In genomic region chr16:48378836-48379235, GRCh38 we compare ENCODE assay signal across 14 cellular contexts. TPM values are rescaled to one million over a fixed set of nuclear protein-coding genes. Genes with fewer than 3 reads are reported as not detected.
DNase-seq lines count a peak whose midpoint lies in the region; ATAC-seq and TF ChIP-seq lines count a peak whose summit lies in the region.
"Had no signal": no experiment of that assay in that cellular context is flagged by ENCODE, and none has a peak within 500 bp of the region (broad histone marks: within the 10 kb centered on the region; RNA-seq: fewer than 3 reads in every experiment).

No MANE protein-coding gene starts in this region.

- H4K91ac ChIP-seq in trophoblast cell (ENCODE audit: low read depth, low read length) = no peak overlapping the region

- H3K4me1 ChIP-seq in RWPE2 (ENCODE audit: insufficient read depth, poor library complexity, severe bottlenecking) (peaks cover 25% of the 10 kb centered on the region), trophoblast cell (ENCODE audit: control insufficient read depth in 1 of 2, insufficient read depth in 2 of 2, low read length in 2 of 2) (no peaks in the 10 kb centered on the region), adrenal gland (replicated peaks in 1 of 2) (peaks cover 49 to 88% of the 10 kb centered on the region in 2 donors)

- no peak overlapping the region for H3K18ac ChIP-seq in trophoblast cell (ENCODE audit: low read length)

- H3K4ac ChIP-seq in trophoblast cell (ENCODE audit: low read depth, low read length) = peak overlapping the region; percentile 81

- no peak overlapping the region for H3K9ac ChIP-seq in trophoblast cell (ENCODE audit: low read length)

- no peak overlapping the region for H3K4me2 ChIP-seq in trophoblast cell (ENCODE audit: low read length)

- ATAC-seq in RWPE2 (ENCODE audit: low read depth) (peak; percentile 33; the same call in 2 of the 3 replicates), GM19324 (IDR thresholded peaks at IDR 0.05; ENCODE audit: low FRiP score, unreplicated experiment) (no peak)

- peaks cover 1% of the 10 kb centered on the region for H3K79me1 ChIP-seq in trophoblast cell (ENCODE audit: low read length)

- no CpG with 5 or more reads among the region's 1 CpG for WGBS in trophoblast cell (ENCODE audit: extremely low coverage, insufficient coverage, insufficient read length)
- WGBS in adrenal gland, 4 donors = 76 to 93% (median 83%) methylated on average over 1 of the region's 1 CpG

- peaks cover 27% of the 10 kb centered on the region for H3K4me1 Mint-ChIP-seq in glutamatergic neuron (ENCODE audit: low read depth, unreplicated experiment)

- H2BK12ac ChIP-seq in trophoblast cell (ENCODE audit: low read length) = no peak overlapping the region

- DNase-seq in HL-60 (ENCODE audit: low read depth in 1 of 2, low spot score in 1 of 2) (peak in 1 of 2 experiments; percentile 66), RWPE2 (ENCODE audit: low spot score) (no peak), glutamatergic neuron (no peak), trophoblast cell (no peak), germinal center (ENCODE audit: low spot score) (no peak), adrenal gland (no peak)
- DNase-seq: amniotic stem cell; effector memory CD4-positive, alpha-beta T cell; head of caudate nucleus; mesendoderm; NCI-H1417; retina; T-helper 1 cell had no signal

- intact Hi-C loops in adrenal gland (cut with DNase I) = no loop called here

- H3K23ac ChIP-seq in trophoblast cell (ENCODE audit: low read length) = no peak overlapping the region

- H3K79me2 ChIP-seq in trophoblast cell (ENCODE audit: control insufficient read depth, insufficient read depth, low read length, poor library complexity) = peaks cover 29% of the 10 kb centered on the region

- H3K36me3 ChIP-seq in RWPE2 (ENCODE audit: low read depth) = 0 out of 2 replicates have a peak, but pooled peaks cover 6% of the 10 kb centered on the region
- no peaks in the 10 kb centered on the region for H3K36me3 ChIP-seq in trophoblast cell (ENCODE audit: control insufficient read depth in 1 of 2, insufficient read depth in 2 of 2, low read length in 2 of 2)
- no peaks in the 10 kb centered on the region for H3K36me3 ChIP-seq in adrenal gland (replicated peaks in 1 of 2)

- no peak overlapping the region for H3K14ac ChIP-seq in trophoblast cell (ENCODE audit: low read length)

- H3K27ac ChIP-seq in HL-60 (replicated peaks) = peak overlapping the region; percentile 43
- H3K27ac ChIP-seq in RWPE2 (ENCODE audit: poor library complexity, severe bottlenecking) = no peak overlapping the region
- H3K27ac ChIP-seq in trophoblast cell (ENCODE audit: low read depth, low read length) = no peak overlapping the region
- H3K27ac ChIP-seq in adrenal gland = no peak overlapping the region

- H2BK120ac ChIP-seq in trophoblast cell (ENCODE audit: insufficient read depth, low read length, poor library complexity) = no peak overlapping the region

- H3K27me3 Mint-ChIP-seq in glutamatergic neuron (ENCODE audit: unreplicated experiment) = peaks cover 5% of the 10 kb centered on the region

- no peak for TF ChIP-seq POLR2A in adrenal gland (IDR thresholded peaks at IDR 0.05)

- H3K4me3 Mint-ChIP-seq in glutamatergic neuron (ENCODE audit: unreplicated experiment) = peak overlapping the region; percentile 30

- H3K4me3 ChIP-seq in HL-60 (replicated peaks; ENCODE audit: insufficient read depth, low read length) (no peak overlapping the region), RWPE2 (ENCODE audit: severe bottlenecking) (no peak overlapping the region), trophoblast cell (ENCODE audit: low read depth, low read length) (no peak overlapping the region), adrenal gland (no peak overlapping the region)

- no peak overlapping the region for H2AFZ ChIP-seq in trophoblast cell (ENCODE audit: insufficient read depth, low read length, poor library complexity)

- no peak overlapping the region for H3K27ac Mint-ChIP-seq in glutamatergic neuron (ENCODE audit: unreplicated experiment)

- no peak overlapping the region for H4K8ac ChIP-seq in trophoblast cell (ENCODE audit: low read depth, low read length)

- H4K12ac ChIP-seq in trophoblast cell (ENCODE audit: low read depth, low read length) = no peak overlapping the region

- H2AK5ac ChIP-seq in trophoblast cell (ENCODE audit: low read length) = no peak overlapping the region

- TF ChIP-seq CTCF in HL-60 (IDR thresholded peaks at IDR 0.05; ENCODE audit: insufficient read depth, low read length) (no peak), RWPE2 (IDR thresholded peaks at IDR 0.05; ENCODE audit: poor library complexity, severe bottlenecking) (no peak), glutamatergic neuron (IDR thresholded peaks at IDR 0.05; ENCODE audit: partially characterized antibody, unreplicated experiment) (no peak), adrenal gland (IDR thresholded peaks at IDR 0.05) (no peak)

- H2BK5ac ChIP-seq in trophoblast cell (ENCODE audit: low read depth, low read length, poor library complexity) = no peak overlapping the region

- H3K9me3 ChIP-seq in RWPE2 (ENCODE audit: severe bottlenecking) (no peaks in the 10 kb centered on the region), trophoblast cell (ENCODE audit: insufficient read depth, low read depth, low read length) (no peaks in the 10 kb centered on the region), adrenal gland (replicated peaks in 1 of 3) (no peaks in the 10 kb centered on the region)

- H3K36me3 Mint-ChIP-seq in glutamatergic neuron (ENCODE audit: unreplicated experiment) = peaks cover 6% of the 10 kb centered on the region

- H3K9me3 Mint-ChIP-seq in glutamatergic neuron (ENCODE audit: unreplicated experiment) = peaks cover 7% of the 10 kb centered on the region

- H3K27me3 ChIP-seq in HL-60 (ENCODE audit: insufficient read depth, poor library complexity, severe bottlenecking) = no peaks in the 10 kb centered on the region
- no peaks in the 10 kb centered on the region for H3K27me3 ChIP-seq in RWPE2 (ENCODE audit: insufficient read depth, poor library complexity, severe bottlenecking)
- no peaks in the 10 kb centered on the region for H3K27me3 ChIP-seq in trophoblast cell (ENCODE audit: insufficient read depth, low read length)
- no peaks in the 10 kb centered on the region for H3K27me3 ChIP-seq in adrenal gland

RNA-seq across cellular contexts. Expression of gene SIAH1, which starts 6.4 kb away (rescaled TPM):
- total RNA-seq in glutamatergic neuron (ENCODE audit: unreplicated experiment) (46.7 TPM), adrenal gland (10 to 100 TPM; 11.8 to 27.5 (median 18.0) TPM)
- polyA plus RNA-seq in trophoblast cell (2013) = 76.1 and 80.1 TPM in 2 replicates
- 10 to 100 TPM in 2 of 3 donors, 1 to 10 TPM in 1; 9.9 to 17.4 (median 10.9) TPM for polyA plus RNA-seq in adrenal gland
